Comparison of ENCODE assay signal across 26 cellular contexts in the genomic region with DNA sequence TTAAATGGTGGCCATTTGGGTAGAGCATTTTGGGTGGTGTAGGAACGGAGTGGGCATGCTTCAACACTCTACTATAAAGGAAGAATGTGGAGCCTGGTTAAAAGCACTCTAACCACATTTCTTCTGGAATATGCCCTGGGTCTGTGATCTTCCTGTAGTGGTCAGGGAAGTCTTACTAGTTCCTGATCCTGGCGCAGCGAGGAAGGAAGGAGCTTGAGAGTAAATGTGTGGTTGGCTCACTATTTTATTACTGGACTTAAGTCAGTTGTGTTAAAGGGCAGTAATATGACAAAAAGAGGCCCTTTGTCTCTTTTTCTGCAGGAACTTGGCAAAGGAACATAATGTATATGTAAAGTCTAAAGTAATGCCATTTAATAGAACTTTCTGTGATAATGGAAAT.
"Had no signal": no experiment of that assay in that cellular context is flagged by ENCODE, and none has a peak within 500 bp of the region (broad histone marks: within the 10 kb centered on the region; RNA-seq: fewer than 3 reads in every experiment).

No MANE protein-coding gene starts in this region.

- H3K9me3 ChIP-seq: adrenal gland had no signal

- H3K4me3 ChIP-seq: adrenal gland had no signal

- H3K27ac ChIP-seq: adrenal gland had no signal

- H3K27me3 ChIP-seq: adrenal gland had no signal

- ATAC-seq: activated CD4-positive, CD25-positive, alpha-beta regulatory T cell treated with anti-CD3 and anti-CD28 coated beads, Interleukin-2, amount 50 U/mL, for 24 hours; activated CD8-positive, alpha-beta T cell treated with anti-CD3 and anti-CD28 coated beads for 36 hours; activated T-cell treated with anti-CD3 and anti-CD28 coated beads, Interleukin-2, amount 50 U/mL, for 72 hours; T-cell had no signal

- H3K4me1 ChIP-seq: adrenal gland had no signal

- DNase-seq: activated CD4-positive, alpha-beta T cell treated with anti-CD3 and anti-CD28 coated beads for 4 hours; activated CD8-positive, alpha-beta memory T cell treated with anti-CD3 and anti-CD28 coated beads, Interleukin-2, amount 50 U/mL, for 4 hours; activated CD8-positive, alpha-beta T cell treated with anti-CD3 and anti-CD28 coated beads for 36 hours; activated gamma-delta T cell treated with Interleukin-2 at 50 U/mL for 16 hours; activated naive CD4-positive, alpha-beta T cell treated with anti-CD3 and anti-CD28 coated beads, Interleukin-2, amount 50 U/mL, for 16 hours; activated naive CD8-positive, alpha-beta T cell treated with anti-CD3 and anti-CD28 coated beads, Interleukin-2, amount 10 ng/mL, durations not matched to agents 7 days and 5 days; activated T-cell treated with anti-CD3 and anti-CD28 coated beads, Interleukin-2, amount 50 U/mL, for 72 hours; adrenal gland; anterior cingulate cortex; cerebellar nuclear complex; KG1; NCI-H1092 treated with DMSO at 0.1 percent for 48 hours; NCI-H1417 treated with DMSO at 0.1 percent for 48 hours; NCI-H1694; NCI-H2029; NCI-H2107; NCI-H2171 treated with DMSO at 0.1 percent for 48 hours; NCI-H226; NCI-H510A; NCI-H526 treated with DMSO at 0.1 percent for 48 hours; NK-92 treated with Interleukin-12 subunit alpha and Interleukin-12 subunit beta, amount 100 ng/mL, for 24 hours; SIG-M5; T-cell; T-helper 2 cell; T1000 had no signal

- H3K36me3 ChIP-seq: adrenal gland had no signal
